ENCODE assay signal across 17 cellular contexts in genomic region chr1:203934651-203935050, GRCh38.
A peak's percentile ranks its signal among the peaks of the same experiment; 100 is the strongest.
DNase-seq lines count a peak whose midpoint lies in the region; ATAC-seq and TF ChIP-seq lines count a peak whose summit lies in the region.
"Had no signal": no experiment of that assay in that cellular context is flagged by ENCODE, and none has a peak within 500 bp of the region (broad histone marks: within the 10 kb centered on the region; RNA-seq: fewer than 3 reads in every experiment).

No MANE protein-coding gene starts in this region.

- no peak for TF ChIP-seq CTCF in MM.1S (IDR thresholded peaks at IDR 0.05; ENCODE audit: low read length)
- no peak for TF ChIP-seq CTCF in RWPE2 (IDR thresholded peaks at IDR 0.05; ENCODE audit: poor library complexity, severe bottlenecking)

- H3K27me3 ChIP-seq in MM.1S (replicated peaks; ENCODE audit: insufficient read depth, low read length) (no peaks in the 10 kb centered on the region), RWPE2 (ENCODE audit: insufficient read depth, poor library complexity, severe bottlenecking) (no peaks in the 10 kb centered on the region)

- no peaks in the 10 kb centered on the region for H3K36me3 Mint-ChIP-seq in activated CD4-positive, alpha-beta memory T cell treated with anti-CD3 and anti-CD28 coated beads for 36 hours
- H3K36me3 Mint-ChIP-seq: CD4-positive, CD25-positive, alpha-beta regulatory T cell; CD8-positive, alpha-beta memory T cell had no signal

- no peaks in the 10 kb centered on the region for H3K9me2 ChIP-seq in MM.1S (replicated peaks; ENCODE audit: insufficient read depth, low read length)

- peaks cover 3% of the 10 kb centered on the region for H3K4me1 Mint-ChIP-seq in activated CD4-positive, alpha-beta memory T cell treated with anti-CD3 and anti-CD28 coated beads for 36 hours (ENCODE audit: low read depth)

- no peak for DNase-seq in MM.1S
- DNase-seq in RWPE2 (ENCODE audit: low spot score), result no peak
- DNase-seq in fibroblast of peridontal ligament (ENCODE audit: extremely low read depth), result peak; percentile 35
- DNase-seq in activated CD4-positive, alpha-beta memory T cell treated with anti-CD3 and anti-CD28 coated beads for 36 hours, result no peak
- no peak for DNase-seq in stimulated activated CD4-positive, alpha-beta T cell treated with anti-CD3 and anti-CD28 coated beads, Interleukin-2, amount 100 ng/mL, for 24 hours
- no peak for DNase-seq in globus pallidus (ENCODE audit: low spot score)
- DNase-seq: ACHN; BE2C; C1 segment of cervical spinal cord; CD4-positive, CD25-positive, alpha-beta regulatory T cell; CD8-positive, alpha-beta memory T cell; COR-L47; DMS 273 treated with DMSO at 0.1 percent for 48 hours; DMS53; GDM1; GM23248 had no signal

- intact Hi-C loops in activated CD4-positive, alpha-beta memory T cell treated with anti-CD3 and anti-CD28 coated beads for 36 hours (cut with micrococcal nuclease), result no loop called here

- H4K20me1 ChIP-seq in MM.1S (ENCODE audit: insufficient read depth, low read length), result no peaks in the 10 kb centered on the region

- no peak for ATAC-seq in RWPE2 (ENCODE audit: low read depth)

- H3K9ac ChIP-seq in MM.1S (ENCODE audit: low read length), result no peak overlapping the region
- H3K9ac ChIP-seq: GM23248 had no signal

- no peaks in the 10 kb centered on the region for H3K36me3 ChIP-seq in MM.1S (replicated peaks; ENCODE audit: insufficient read depth, low read length)
- H3K36me3 ChIP-seq in RWPE2 (ENCODE audit: low read depth), result no peaks in the 10 kb centered on the region
- H3K36me3 ChIP-seq: BE2C, HAP-1 had no signal

- no peak overlapping the region for H2AFZ ChIP-seq in MM.1S (ENCODE audit: low read length)
- H2AFZ ChIP-seq: GM23248 had no signal

- POLR2A ChIA-PET in activated CD4-positive, alpha-beta memory T cell treated with anti-CD3 and anti-CD28 coated beads for 36 hours (lab: Charles Lee), result no interaction called here

- H3K4me1 ChIP-seq in MM.1S (ENCODE audit: low read length), result no peaks in the 10 kb centered on the region
- peaks cover 16% of the 10 kb centered on the region for H3K4me1 ChIP-seq in RWPE2 (ENCODE audit: insufficient read depth, poor library complexity, severe bottlenecking)
- H3K4me1 ChIP-seq: BE2C, HAP-1 had no signal

- H3K9me3 ChIP-seq in MM.1S (replicated peaks; ENCODE audit: insufficient read depth, low read length) (no peaks in the 10 kb centered on the region), RWPE2 (ENCODE audit: severe bottlenecking) (no peaks in the 10 kb centered on the region)
- H3K9me3 ChIP-seq: BE2C, HAP-1 had no signal

- no peak overlapping the region for H3K4me3 Mint-ChIP-seq in activated CD4-positive, alpha-beta memory T cell treated with anti-CD3 and anti-CD28 coated beads for 36 hours
- H3K4me3 Mint-ChIP-seq: CD4-positive, CD25-positive, alpha-beta regulatory T cell; CD8-positive, alpha-beta memory T cell had no signal

- no peaks in the 10 kb centered on the region for H3K79me2 ChIP-seq in MM.1S (ENCODE audit: low read length)

- H3K27me3 Mint-ChIP-seq in activated CD4-positive, alpha-beta memory T cell treated with anti-CD3 and anti-CD28 coated beads for 36 hours, result no peaks in the 10 kb centered on the region

- H3K4me3 ChIP-seq in MM.1S (ENCODE audit: low read length), result no peak overlapping the region
- no peak overlapping the region for H3K4me3 ChIP-seq in RWPE2 (ENCODE audit: severe bottlenecking)
- H3K4me3 ChIP-seq: GM23248, HAP-1 had no signal

- no peaks in the 10 kb centered on the region for H3K9me3 Mint-ChIP-seq in activated CD4-positive, alpha-beta memory T cell treated with anti-CD3 and anti-CD28 coated beads for 36 hours
- H3K9me3 Mint-ChIP-seq: CD8-positive, alpha-beta memory T cell had no signal

- H3F3A ChIP-seq in MM.1S (ENCODE audit: insufficient read depth, low read length), result no peaks in the 10 kb centered on the region

- CTCF ChIA-PET in activated CD4-positive, alpha-beta memory T cell treated with anti-CD3 and anti-CD28 coated beads for 36 hours (lab: Charles Lee), result no interaction called here

- no peak overlapping the region for H3K4me2 ChIP-seq in MM.1S (ENCODE audit: low read depth, low read length)

- H3K27ac ChIP-seq in MM.1S (ENCODE audit: low read length) (peak overlapping the region; percentile 6; the same call in 1 of the 2 replicates), RWPE2 (ENCODE audit: poor library complexity, severe bottlenecking) (peak overlapping the region; percentile 22)
- H3K27ac ChIP-seq: GM23248 had no signal

- H3K27ac Mint-ChIP-seq in activated CD4-positive, alpha-beta memory T cell treated with anti-CD3 and anti-CD28 coated beads for 36 hours, result no peak overlapping the region
